21 cellular contexts compared by ENCODE assay signal in genomic region chr5:149195962-149196361, GRCh38. TPM values are rescaled to one million over a fixed set of nuclear protein-coding genes. Genes with fewer than 3 reads are reported as not detected.
DNase-seq lines count a peak whose midpoint lies in the region; ATAC-seq and TF ChIP-seq lines count a peak whose summit lies in the region.
"Had no signal": no experiment of that assay in that cellular context is flagged by ENCODE, and none has a peak within 500 bp of the region (broad histone marks: within the 10 kb centered on the region; RNA-seq: fewer than 3 reads in every experiment).

No MANE protein-coding gene starts in this region.

- no peak overlapping the region for H2BK20ac ChIP-seq in IMR-90 (ENCODE audit: low read depth, low read length)

- H3K4me1 ChIP-seq in IMR-90 (ENCODE audit: control insufficient read depth, insufficient read depth, low read length) (peaks cover 5% of the 10 kb centered on the region; the same call in 1 of the 2 replicates), gastrocnemius medialis (peaks cover 4 to 19% of the 10 kb centered on the region in 2 donors)
- H3K4me1 ChIP-seq: HAP-1 had no signal

- H3K27ac ChIP-seq in IMR-90 (ENCODE audit: insufficient read depth, low read length) (no peak overlapping the region), gastrocnemius medialis (peak overlapping the region; percentile 71 to 80 (median 76))

- H2AK9ac ChIP-seq in IMR-90 (replicated peaks; ENCODE audit: low read depth, low read length, poor library complexity), result no peak overlapping the region

- no peaks in the 10 kb centered on the region for H3K4me1 Mint-ChIP-seq in activated naive CD4-positive, alpha-beta T cell treated with anti-CD3 and anti-CD28 coated beads, Interleukin-2, amount 50 U/mL, for 24 hours
- H3K4me1 Mint-ChIP-seq in activated naive CD4-positive, alpha-beta T cell treated with anti-CD3 and anti-CD28 coated beads for 36 hours (ENCODE audit: low read depth), result no peaks in the 10 kb centered on the region
- H3K4me1 Mint-ChIP-seq: CD14-positive monocyte had no signal

- peaks cover 36% of the 10 kb centered on the region for H3K9me1 ChIP-seq in IMR-90 (ENCODE audit: insufficient read depth, low read length)

- no peak overlapping the region; the same call in 1 of the 2 replicates for H4K91ac ChIP-seq in IMR-90 (ENCODE audit: insufficient read depth, low read depth, low read length)

- no peak overlapping the region for H3K9ac ChIP-seq in IMR-90 (ENCODE audit: low read depth, low read length)

- no peak overlapping the region for H2BK5ac ChIP-seq in IMR-90 (ENCODE audit: low read depth, low read length, poor library complexity, severe bottlenecking)

- dilution Hi-C loops in IMR-90 (cut with HindIII; ENCODE audit: low sequenced_read_pairs, unreplicated experiment), result no loop called here

- no peak overlapping the region for H3K14ac ChIP-seq in IMR-90 (replicated peaks; ENCODE audit: low read depth, low read length)

- no peaks in the 10 kb centered on the region; the same call in 1 of the 2 replicates for H4K20me1 ChIP-seq in IMR-90 (ENCODE audit: insufficient read depth, low read length)

- H3K23ac ChIP-seq in IMR-90 (ENCODE audit: low read depth, low read length), result peak overlapping the region; percentile 39; the same call in 1 of the 2 replicates

- H3K4ac ChIP-seq in IMR-90 (ENCODE audit: low read depth, low read length), result peak overlapping the region; percentile 13; the same call in 1 of the 2 replicates

- no peak for TF ChIP-seq POLR2A in IMR-90 (IDR thresholded peaks at IDR 0.05; ENCODE audit: low read depth, low read length)
- no peak for TF ChIP-seq POLR2A in gastrocnemius medialis (IDR thresholded peaks at IDR 0.05)

- H3K36me3 ChIP-seq in IMR-90 (ENCODE audit: control insufficient read depth, insufficient read depth, low read length) (peaks cover 29% of the 10 kb centered on the region), gastrocnemius medialis (peaks cover 0 to 30% of the 10 kb centered on the region in 2 donors)
- H3K36me3 ChIP-seq: HAP-1 had no signal

- intact Hi-C loops in activated naive CD4-positive, alpha-beta T cell treated with anti-CD3 and anti-CD28 coated beads for 36 hours (cut with micrococcal nuclease), result no loop called here
- intact Hi-C loops in IMR-90 (cut with micrococcal nuclease), result no loop called here
- intact Hi-C loops in gastrocnemius medialis (cut with DNase I; ENCODE audit: low total_unique reads), result no loop called here

- H3K9me3 ChIP-seq in IMR-90 (ENCODE audit: control insufficient read depth, insufficient read depth, low read length) (no peaks in the 10 kb centered on the region), gastrocnemius medialis (no peaks in the 10 kb centered on the region)
- H3K9me3 ChIP-seq: HAP-1 had no signal

- peaks cover 23 to 57% of the 10 kb centered on the region in 2 experiments for H3K79me1 ChIP-seq in IMR-90 (ENCODE audit: low read depth in 1 of 2, low read length in 2 of 2)

- H2AK5ac ChIP-seq in IMR-90 (ENCODE audit: low read depth, low read length), result no peak overlapping the region

- H4K5ac ChIP-seq in IMR-90 (ENCODE audit: low read depth, low read length), result no peak overlapping the region

- peak overlapping the region in 1 of 2 experiments; percentile 34; a peak in 1 of 4 replicates for H4K8ac ChIP-seq in IMR-90 (ENCODE audit: low read depth in 2 of 2, low read length in 2 of 2)

- no peak overlapping the region for H3K4me3 Mint-ChIP-seq in activated naive CD4-positive, alpha-beta T cell treated with anti-CD3 and anti-CD28 coated beads, Interleukin-2, amount 50 U/mL, for 24 hours
- H3K4me3 Mint-ChIP-seq in activated naive CD4-positive, alpha-beta T cell treated with anti-CD3 and anti-CD28 coated beads for 36 hours, result no peak overlapping the region
- H3K4me3 Mint-ChIP-seq: CD14-positive monocyte had no signal

- TF ChIP-seq CTCF in IMR-90 (conservative IDR thresholded peaks at IDR 0.05; ENCODE audit: low read depth, low read length) (no peak), gastrocnemius medialis (IDR thresholded peaks at IDR 0.05 in 4 of 5, conservative IDR thresholded peaks at IDR 0.05 in 1 of 5) (no peak)

- no peak for DNase-seq in activated naive CD4-positive, alpha-beta T cell treated with anti-CD3 and anti-CD28 coated beads for 36 hours
- DNase-seq in IMR-90 (no peak), islet precursor cell (peak; percentile 29), gastrocnemius medialis (no peak), occipital lobe (lab: John Stamatoyannopoulos, UW) (no peak), NCI-H2171 treated with DMSO at 0.1 percent for 48 hours (lab: John Stamatoyannopoulos, UW) (no peak), GM19240 (ENCODE audit: insufficient read length, low spot score) (no peak)
- DNase-seq: 8988T, DMS 273 treated with DMSO at 0.1 percent for 48 hours, DND-41, Kasumi-1, MM.1S, NCI-H1092 treated with DMSO at 0.1 percent for 48 hours, NCI-H146, NCI-H2029 treated with DMSO at 0.1 percent for 48 hours, NCI-H446 treated with DMSO at 0.1 percent for 48 hours, NCI-H69, SHP77 had no signal

- H2BK15ac ChIP-seq in IMR-90 (ENCODE audit: low read depth, low read length), result no peak overlapping the region

- no peak for ATAC-seq in IMR-90 (ENCODE audit: low read depth)
- no peak for ATAC-seq in gastrocnemius medialis

- H3K27ac Mint-ChIP-seq in activated naive CD4-positive, alpha-beta T cell treated with anti-CD3 and anti-CD28 coated beads, Interleukin-2, amount 50 U/mL, for 24 hours, result peak overlapping the region; percentile 24
- no peak overlapping the region for H3K27ac Mint-ChIP-seq in activated naive CD4-positive, alpha-beta T cell treated with anti-CD3 and anti-CD28 coated beads for 36 hours

- BruUV-seq in IMR-90 (replicated peaks; lab: Mats Ljungman, UMichigan), result no TSS peak

- no peak overlapping the region for H3K4me2 ChIP-seq in IMR-90 (ENCODE audit: low read depth, low read length)

- no peak overlapping the region for H3K56ac ChIP-seq in IMR-90 (ENCODE audit: extremely low read depth, insufficient read depth, low read length)

- H3K18ac ChIP-seq in IMR-90 (ENCODE audit: low read depth, low read length), result no peak overlapping the region

- H3K9me3 Mint-ChIP-seq in activated naive CD4-positive, alpha-beta T cell treated with anti-CD3 and anti-CD28 coated beads, Interleukin-2, amount 50 U/mL, for 24 hours, result no peaks in the 10 kb centered on the region
- no peaks in the 10 kb centered on the region for H3K9me3 Mint-ChIP-seq in activated naive CD4-positive, alpha-beta T cell treated with anti-CD3 and anti-CD28 coated beads for 36 hours
- H3K9me3 Mint-ChIP-seq: CD14-positive monocyte had no signal

- H3K4me3 ChIP-seq in IMR-90 (ENCODE audit: insufficient read depth, low read depth, low read length), result no peak overlapping the region
- H3K4me3 ChIP-seq in gastrocnemius medialis, result no peak overlapping the region
- H3K4me3 ChIP-seq: HAP-1 had no signal

- CTCF ChIA-PET in activated naive CD4-positive, alpha-beta T cell treated with anti-CD3 and anti-CD28 coated beads for 36 hours (lab: Charles Lee), result no interaction called here
- CTCF ChIA-PET in IMR-90 (lab: Yijun Ruan, JAX), result interaction anchor here (1.3 kb wide), 1 partner anchor 14 kb away, joined by 3 read pairs; no protein-coding TSS in a partner anchor

- H3K27me3 ChIP-seq in IMR-90 (ENCODE audit: control insufficient read depth, insufficient read depth, low read length) (no peaks in the 10 kb centered on the region), gastrocnemius medialis (no peaks in the 10 kb centered on the region)

- WGBS in IMR-90 (ENCODE audit: extremely low coverage in 2 of 2, insufficient read length in 1 of 2), 2 experiments, result no CpG with 5 or more reads among the region's 1 CpG

- no peaks in the 10 kb centered on the region for H3K36me3 Mint-ChIP-seq in activated naive CD4-positive, alpha-beta T cell treated with anti-CD3 and anti-CD28 coated beads, Interleukin-2, amount 50 U/mL, for 24 hours
- H3K36me3 Mint-ChIP-seq in activated naive CD4-positive, alpha-beta T cell treated with anti-CD3 and anti-CD28 coated beads for 36 hours (ENCODE audit: low read depth), result no peaks in the 10 kb centered on the region
- H3K36me3 Mint-ChIP-seq: CD14-positive monocyte had no signal

- H2AFZ ChIP-seq in IMR-90 (replicated peaks; ENCODE audit: low read length, poor library complexity), result no peak overlapping the region

- H2BK120ac ChIP-seq in IMR-90 (ENCODE audit: low read depth, low read length), result no peak overlapping the region

- in situ Hi-C loops in IMR-90 (cut with MboI; ENCODE audit: low sequenced_read_pairs), result no loop called here
- in situ Hi-C loops in gastrocnemius medialis (cut with MboI; ENCODE audit: low sequenced_read_pairs in 4 of 4), result no loop called here

- TF ChIP-seq RAD21 in IMR-90 (IDR thresholded peaks at IDR 0.05; ENCODE audit: low read length), result no peak

- POLR2A ChIA-PET in IMR-90 (lab: Charles Lee; ENCODE audit: unreplicated experiment), result no interaction called here

- no peaks in the 10 kb centered on the region for H3K27me3 Mint-ChIP-seq in activated naive CD4-positive, alpha-beta T cell treated with anti-CD3 and anti-CD28 coated beads, Interleukin-2, amount 50 U/mL, for 24 hours
- no peaks in the 10 kb centered on the region for H3K27me3 Mint-ChIP-seq in activated naive CD4-positive, alpha-beta T cell treated with anti-CD3 and anti-CD28 coated beads for 36 hours (ENCODE audit: low read depth)

TF ChIP-seq in IMR-90, 13 proteins besides CTCF, POLR2A, EP300 and RAD21 (continues in another document):
- TF ChIP-seq SMC3 (IDR thresholded peaks at IDR 0.05; ENCODE audit: low read depth, low read length) (no peak), BHLHE40 (IDR thresholded peaks at IDR 0.05; ENCODE audit: low read depth, low read length) (no peak), USF2 (IDR thresholded peaks at IDR 0.05; ENCODE audit: low read depth, low read length) (no peak), FOS (IDR thresholded peaks at IDR 0.05; ENCODE audit: low read depth, low read length) (no peak), MAZ (IDR thresholded peaks at IDR 0.05; ENCODE audit: borderline replicate concordance, low read depth, low read length) (no peak), NFE2L2 (IDR thresholded peaks at IDR 0.05; ENCODE audit: low read depth, low read length) (no peak), CHD1 (IDR thresholded peaks at IDR 0.05; ENCODE audit: low read depth, low read length) (no peak), RCOR1 (IDR thresholded peaks at IDR 0.05; ENCODE audit: insufficient replicate concordance, low read length) (no peak)

RNA-seq across cellular contexts. Expression of gene ABLIM3, which starts 54.7 kb away (rescaled TPM):
- total RNA-seq in activated naive CD4-positive, alpha-beta T cell treated with anti-CD3 and anti-CD28 coated beads for 36 hours, result not detected
- total RNA-seq in IMR-90 (2012; rRNA removed), result 33.3 and 34.2 TPM in 2 replicates
- polyA plus RNA-seq in IMR-90 (2012; rRNA removed), result 69.9 and 71.1 TPM in 2 replicates
- 33.1 and 46.6 TPM in 2 replicates for polyA plus RNA-seq in IMR-90 (2012; cell fraction: cytosol; rRNA removed)
- polyA plus RNA-seq in IMR-90 (2012; cell fraction: nucleus; rRNA removed; ENCODE audit: low replicate concordance), result 125 and 174 TPM in 2 replicates
- total RNA-seq in gastrocnemius medialis, result 100 to 1,000 TPM in 1 of 4 donors, 10 to 100 TPM in 3; 37.5 to 155 (median 67.7) TPM
- total RNA-seq in occipital lobe, result 5.8 TPM
